In the genomic region with DNA sequence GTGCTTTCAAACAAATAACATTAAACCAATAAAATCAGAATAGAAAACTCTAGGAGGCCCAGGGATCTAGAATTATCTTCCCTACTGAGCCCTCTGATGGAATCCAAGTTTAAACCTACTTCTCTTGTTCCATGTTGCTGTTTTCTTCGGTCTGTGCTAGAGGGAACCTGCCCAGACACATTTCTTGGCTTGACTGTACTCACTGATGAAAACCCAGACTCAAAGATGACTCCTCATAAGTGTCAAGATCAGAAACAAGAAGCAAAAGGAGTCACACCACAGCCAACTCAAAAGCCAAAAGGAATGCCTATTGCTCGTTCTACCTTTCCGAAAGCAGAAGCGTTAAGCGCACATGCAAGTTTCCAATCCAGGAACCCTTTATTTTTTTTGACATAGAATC, we compare ENCODE assay signal across 11 cellular contexts. TPM values are rescaled to one million over a fixed set of nuclear protein-coding genes. Genes with fewer than 3 reads are reported as not detected.
DNase-seq lines count a peak whose midpoint lies in the region; ATAC-seq, FAIRE-seq and TF ChIP-seq lines count a peak whose summit lies in the region.
"Had no signal": no experiment of that assay in that cellular context is flagged by ENCODE, and none has a peak within 500 bp of the region (broad histone marks: within the 10 kb centered on the region; RNA-seq: fewer than 3 reads in every experiment).

No MANE protein-coding gene starts in this region.

- H3K27ac Mint-ChIP-seq in activated naive CD4-positive, alpha-beta T cell treated with anti-CD3 and anti-CD28 coated beads, Interleukin-2, amount 10 ng/mL, durations not matched to agents 7 days and 5 days = peak overlapping the region; percentile 69
- H3K27ac Mint-ChIP-seq in chondrocyte (ENCODE audit: unreplicated experiment) = peak overlapping the region; percentile 47
- no peak overlapping the region for H3K27ac Mint-ChIP-seq in activated CD8-positive, alpha-beta memory T cell treated with anti-CD3 and anti-CD28 coated beads, Interleukin-2, amount 10 ng/mL, durations not matched to agents 7 days and 5 days
- H3K27ac Mint-ChIP-seq: T-helper 1 cell treated with Interleukin-12 subunit alpha and Interleukin-12 subunit beta and Interleukin-4 antibody, amounts not matched to agents 30 μg/mL and 1 μg/mL, for 36 hours had no signal

- no peak overlapping the region for H3K4me3 ChIP-seq in mesodermal cell (ENCODE audit: extremely low read depth, insufficient read depth, low read length, poor library complexity, severe bottlenecking)
- H3K4me3 ChIP-seq in thoracic aorta = no peak overlapping the region

- peaks cover 6% of the 10 kb centered on the region for H3K9me3 Mint-ChIP-seq in activated naive CD4-positive, alpha-beta T cell treated with anti-CD3 and anti-CD28 coated beads, Interleukin-2, amount 10 ng/mL, durations not matched to agents 7 days and 5 days
- peaks cover 8% of the 10 kb centered on the region for H3K9me3 Mint-ChIP-seq in chondrocyte (ENCODE audit: low read depth)
- peaks cover 6% of the 10 kb centered on the region for H3K9me3 Mint-ChIP-seq in activated CD8-positive, alpha-beta memory T cell treated with anti-CD3 and anti-CD28 coated beads, Interleukin-2, amount 10 ng/mL, durations not matched to agents 7 days and 5 days (ENCODE audit: low read depth)

- H3K4me1 ChIP-seq in mesodermal cell (ENCODE audit: control insufficient read depth, insufficient read depth, low read length, poor library complexity, severe bottlenecking) (peaks cover 9% of the 10 kb centered on the region), thoracic aorta (ENCODE audit: control insufficient read depth in 1 of 2, low read depth in 2 of 2) (peaks cover 3 to 26% of the 10 kb centered on the region in 2 donors)

- 98 to 100% methylated on average over 5 of the region's 5 CpGs for WGBS in mesodermal cell (ENCODE audit: insufficient coverage in 2 of 2), 2 experiments

- no peaks in the 10 kb centered on the region for H3K9me3 ChIP-seq in mesodermal cell (ENCODE audit: control insufficient read depth, low read length)
- H3K9me3 ChIP-seq in thoracic aorta = no peaks in the 10 kb centered on the region

- TF ChIP-seq POLR2A in GM12891 (IDR thresholded peaks at IDR 0.05; ENCODE audit: low read depth, low read length) = no peak

- TF ChIP-seq CTCF in chondrocyte (IDR thresholded peaks at IDR 0.05) (no peak), thoracic aorta (IDR thresholded peaks at IDR 0.05) (no peak)

- ATAC-seq in thoracic aorta (ENCODE audit: insufficient number of reproducible peaks, low FRiP score, low read depth) (no peak), HG02852 (IDR thresholded peaks at IDR 0.05; ENCODE audit: unreplicated experiment) (no peak)
- ATAC-seq in activated CD8-positive, alpha-beta memory T cell treated with anti-CD3 and anti-CD28 coated beads, Interleukin-2, amount 10 ng/mL, durations not matched to agents 7 days and 5 days = no peak

- no peaks in the 10 kb centered on the region for H3K27me3 Mint-ChIP-seq in activated naive CD4-positive, alpha-beta T cell treated with anti-CD3 and anti-CD28 coated beads, Interleukin-2, amount 10 ng/mL, durations not matched to agents 7 days and 5 days
- no peaks in the 10 kb centered on the region for H3K27me3 Mint-ChIP-seq in chondrocyte (ENCODE audit: low read depth)
- H3K27me3 Mint-ChIP-seq in activated CD8-positive, alpha-beta memory T cell treated with anti-CD3 and anti-CD28 coated beads, Interleukin-2, amount 10 ng/mL, durations not matched to agents 7 days and 5 days = no peaks in the 10 kb centered on the region

- CTCF ChIA-PET in activated naive CD4-positive, alpha-beta T cell treated with anti-CD3 and anti-CD28 coated beads, Interleukin-2, amount 10 ng/mL, durations not matched to agents 7 days and 5 days (lab: Charles Lee) = interaction anchor here (1.0 to 1.1 kb wide), 2 partner anchors 23 to 194 kb away, joined by 3 read pairs; no protein-coding TSS in a partner anchor
- CTCF ChIA-PET in activated CD8-positive, alpha-beta memory T cell treated with anti-CD3 and anti-CD28 coated beads, Interleukin-2, amount 10 ng/mL, durations not matched to agents 7 days and 5 days (lab: Charles Lee) = interaction anchor here (0.7 to 0.8 kb wide), 2 partner anchors 23 to 78 kb away, joined by 3 read pairs; no protein-coding TSS in a partner anchor

- no peak for DNase-seq in activated naive CD4-positive, alpha-beta T cell treated with anti-CD3 and anti-CD28 coated beads, Interleukin-2, amount 10 ng/mL, durations not matched to agents 7 days and 5 days
- DNase-seq in activated naive CD4-positive, alpha-beta T cell (lab: John Stamatoyannopoulos, UW) = no peak
- DNase-seq in chondrocyte (ENCODE audit: low spot score) = no peak
- no peak for DNase-seq in thoracic aorta (ENCODE audit: low spot score)
- no peak for DNase-seq in GM12891 (ENCODE audit: insufficient read length, low spot score)
- DNase-seq in activated CD8-positive, alpha-beta memory T cell treated with anti-CD3 and anti-CD28 coated beads, Interleukin-2, amount 10 ng/mL, durations not matched to agents 7 days and 5 days = no peak
- DNase-seq: erythroblast; stimulated activated CD4-positive, alpha-beta T cell treated with anti-CD3 and anti-CD28 coated beads, Interleukin-4, amount 100 ng/mL, for 4 hours had no signal

- H3K27ac ChIP-seq in mesodermal cell (ENCODE audit: low read depth, low read length, severe bottlenecking) (peak overlapping the region; percentile 36), thoracic aorta (peak overlapping the region; percentile 74 to 76)

- no peak for FAIRE-seq in GM12891 (lab: Jason Lieb, UNC)

- no peaks in the 10 kb centered on the region for H3K27me3 ChIP-seq in thoracic aorta (replicated peaks; ENCODE audit: insufficient read depth)

- no peaks in the 10 kb centered on the region for H3K4me1 Mint-ChIP-seq in activated naive CD4-positive, alpha-beta T cell treated with anti-CD3 and anti-CD28 coated beads, Interleukin-2, amount 10 ng/mL, durations not matched to agents 7 days and 5 days
- peaks cover 14% of the 10 kb centered on the region for H3K4me1 Mint-ChIP-seq in chondrocyte (ENCODE audit: low read depth)
- peaks cover 4% of the 10 kb centered on the region for H3K4me1 Mint-ChIP-seq in activated CD8-positive, alpha-beta memory T cell treated with anti-CD3 and anti-CD28 coated beads, Interleukin-2, amount 10 ng/mL, durations not matched to agents 7 days and 5 days

- peaks cover 21% of the 10 kb centered on the region for H3K36me3 ChIP-seq in mesodermal cell (ENCODE audit: control insufficient read depth, insufficient read depth, low read length)
- H3K36me3 ChIP-seq in thoracic aorta = peaks cover 8% of the 10 kb centered on the region

- H3K4me3 Mint-ChIP-seq in activated naive CD4-positive, alpha-beta T cell treated with anti-CD3 and anti-CD28 coated beads, Interleukin-2, amount 10 ng/mL, durations not matched to agents 7 days and 5 days = no peak overlapping the region
- H3K4me3 Mint-ChIP-seq in chondrocyte (ENCODE audit: unreplicated experiment) = no peak overlapping the region
- H3K4me3 Mint-ChIP-seq in activated CD8-positive, alpha-beta memory T cell treated with anti-CD3 and anti-CD28 coated beads, Interleukin-2, amount 10 ng/mL, durations not matched to agents 7 days and 5 days = no peak overlapping the region
- H3K4me3 Mint-ChIP-seq: T-helper 1 cell treated with Interleukin-12 subunit alpha and Interleukin-12 subunit beta and Interleukin-4 antibody, amounts not matched to agents 30 μg/mL and 1 μg/mL, for 36 hours had no signal

- H3K36me3 Mint-ChIP-seq in activated naive CD4-positive, alpha-beta T cell treated with anti-CD3 and anti-CD28 coated beads, Interleukin-2, amount 10 ng/mL, durations not matched to agents 7 days and 5 days = peaks cover 24% of the 10 kb centered on the region
- peaks cover 8% of the 10 kb centered on the region for H3K36me3 Mint-ChIP-seq in chondrocyte (ENCODE audit: low read depth)
- H3K36me3 Mint-ChIP-seq in activated CD8-positive, alpha-beta memory T cell treated with anti-CD3 and anti-CD28 coated beads, Interleukin-2, amount 10 ng/mL, durations not matched to agents 7 days and 5 days = peaks cover 26% of the 10 kb centered on the region

TF ChIP-seq in GM12891, 5 proteins besides CTCF, POLR2A, EP300 and RAD21:
- no peak for TF ChIP-seq POU2F2 (IDR thresholded peaks at IDR 0.05; ENCODE audit: low read depth, low read length)
- no peak for TF ChIP-seq SPI1 (IDR thresholded peaks at IDR 0.05; ENCODE audit: low read depth, low read length)
- TF ChIP-seq PAX5 (IDR thresholded peaks at IDR 0.05; ENCODE audit: insufficient read depth, low read length, severe bottlenecking) = no peak
- no peak for TF ChIP-seq POLR2AphosphoS5 (IDR thresholded peaks at IDR 0.05; ENCODE audit: low read depth, low read length)
- no peak for TF ChIP-seq TAF1 (IDR thresholded peaks at IDR 0.05; ENCODE audit: low read depth, low read length)

RNA-seq across cellular contexts. Expression of gene SCAP, which starts 31.6 kb away (rescaled TPM):
- total RNA-seq in chondrocyte (47.3 to 79.8 TPM (median 49.7 TPM) in 3 replicates), thoracic aorta (100 to 1,000 TPM in 1 of 2 donors, 10 to 100 TPM in 1; 80.0 to 106 TPM)
- 51.3 TPM for polyA plus RNA-seq in mesodermal cell (2013, experiment 1 of 2)
- 38.1 TPM for polyA plus RNA-seq in mesodermal cell (2013, experiment 2 of 2)
- polyA plus RNA-seq in GM12891 (2012; ENCODE audit: low read depth, missing spikeins) = 16.6 TPM
- 10 to 100 TPM; 65.5 to 69.2 TPM for total RNA-seq in activated CD8-positive, alpha-beta memory T cell treated with anti-CD3 and anti-CD28 coated beads, Interleukin-2, amount 10 ng/mL, durations not matched to agents 7 days and 5 days
